1 cellular context compared by ENCODE assay signal in the genomic region with DNA sequence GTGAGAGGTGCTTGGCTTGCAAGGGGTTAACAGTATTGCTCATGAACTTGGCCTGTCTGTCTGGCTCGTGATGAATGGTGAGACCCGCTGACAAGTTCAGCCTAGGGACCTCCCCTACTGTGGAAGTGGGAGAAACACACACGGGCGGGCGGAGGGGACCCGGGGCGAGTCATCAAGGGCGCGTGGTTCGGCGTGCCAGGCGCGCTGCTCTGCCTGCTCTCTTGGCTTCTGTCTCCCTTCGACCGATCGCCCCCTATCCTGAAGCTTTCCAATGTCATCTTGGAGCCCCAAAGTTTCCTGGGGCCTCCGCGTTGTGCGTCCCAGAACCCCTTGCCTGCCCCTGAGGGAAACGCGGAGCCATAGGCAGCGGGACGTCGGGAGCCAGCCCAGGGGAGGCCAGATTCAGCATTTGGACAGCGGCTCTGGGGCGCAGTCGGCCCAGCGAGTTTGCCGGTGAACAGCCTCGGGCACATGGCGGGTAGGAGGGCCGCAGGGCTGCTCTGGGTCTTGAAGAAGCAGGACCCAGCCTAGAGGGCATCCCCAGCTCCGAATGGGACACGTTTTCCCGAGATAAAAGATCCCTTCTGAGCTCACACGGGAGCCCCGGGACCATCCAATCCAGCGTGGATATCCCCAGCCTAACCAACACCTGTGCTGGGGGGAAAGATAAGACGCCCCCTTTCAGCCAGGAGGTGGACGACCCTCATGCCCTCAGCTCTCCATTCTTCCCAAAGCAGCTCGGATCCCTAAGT.
A peak's percentile ranks its signal among the peaks of the same experiment; 100 is the strongest.
TF ChIP-seq lines count a peak whose summit lies in the region.

No MANE protein-coding gene starts in this region.

TF ChIP-seq in WTC11, 78 proteins besides CTCF, POLR2A, EP300 and RAD21 (continued from another document and continues in another):
- TF ChIP-seq, protein P1, sequence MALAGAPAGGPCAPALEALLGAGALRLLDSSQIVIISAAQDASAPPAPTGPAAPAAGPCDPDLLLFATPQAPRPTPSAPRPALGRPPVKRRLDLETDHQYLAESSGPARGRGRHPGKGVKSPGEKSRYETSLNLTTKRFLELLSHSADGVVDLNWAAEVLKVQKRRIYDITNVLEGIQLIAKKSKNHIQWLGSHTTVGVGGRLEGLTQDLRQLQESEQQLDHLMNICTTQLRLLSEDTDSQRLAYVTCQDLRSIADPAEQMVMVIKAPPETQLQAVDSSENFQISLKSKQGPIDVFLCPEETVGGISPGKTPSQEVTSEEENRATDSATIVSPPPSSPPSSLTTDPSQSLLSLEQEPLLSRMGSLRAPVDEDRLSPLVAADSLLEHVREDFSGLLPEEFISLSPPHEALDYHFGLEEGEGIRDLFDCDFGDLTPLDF (CRISPR knock-in tag; IDR thresholded peaks at IDR 0.05): no peak
- TF ChIP-seq SP1 (CRISPR knock-in tag; conservative IDR thresholded peaks at IDR 0.05) (peak; percentile 59; the same call in 1 of the 2 replicates), ELF4 (CRISPR knock-in tag; IDR thresholded peaks at IDR 0.05; ENCODE audit: low read depth) (no peak), ETV6 (CRISPR knock-in tag; IDR thresholded peaks at IDR 0.05) (peak; percentile 55), MXD4 (CRISPR knock-in tag; IDR thresholded peaks at IDR 0.05; ENCODE audit: borderline replicate concordance) (no peak), NR1H2 (CRISPR knock-in tag; IDR thresholded peaks at IDR 0.05) (peak; percentile 76; the same call in 1 of the 2 replicates), EMX1 (CRISPR knock-in tag; IDR thresholded peaks at IDR 0.05) (no peak), ZNF671 (CRISPR knock-in tag; IDR thresholded peaks at IDR 0.05) (no peak), SMAD3 (CRISPR knock-in tag; IDR thresholded peaks at IDR 0.05; ENCODE audit: borderline replicate concordance) (peak; percentile 92), ZNF396 (CRISPR knock-in tag; IDR thresholded peaks at IDR 0.05; ENCODE audit: borderline replicate concordance) (no peak), ZBTB21 (CRISPR knock-in tag; IDR thresholded peaks at IDR 0.05; ENCODE audit: borderline replicate concordance) (no peak; the same call in 1 of the 2 replicates)
- TF ChIP-seq, protein P2, sequence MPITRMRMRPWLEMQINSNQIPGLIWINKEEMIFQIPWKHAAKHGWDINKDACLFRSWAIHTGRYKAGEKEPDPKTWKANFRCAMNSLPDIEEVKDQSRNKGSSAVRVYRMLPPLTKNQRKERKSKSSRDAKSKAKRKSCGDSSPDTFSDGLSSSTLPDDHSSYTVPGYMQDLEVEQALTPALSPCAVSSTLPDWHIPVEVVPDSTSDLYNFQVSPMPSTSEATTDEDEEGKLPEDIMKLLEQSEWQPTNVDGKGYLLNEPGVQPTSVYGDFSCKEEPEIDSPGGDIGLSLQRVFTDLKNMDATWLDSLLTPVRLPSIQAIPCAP (CRISPR knock-in tag; IDR thresholded peaks at IDR 0.05): peak; percentile 91; the same call in 1 of the 2 replicates
- TF ChIP-seq, protein P3, sequence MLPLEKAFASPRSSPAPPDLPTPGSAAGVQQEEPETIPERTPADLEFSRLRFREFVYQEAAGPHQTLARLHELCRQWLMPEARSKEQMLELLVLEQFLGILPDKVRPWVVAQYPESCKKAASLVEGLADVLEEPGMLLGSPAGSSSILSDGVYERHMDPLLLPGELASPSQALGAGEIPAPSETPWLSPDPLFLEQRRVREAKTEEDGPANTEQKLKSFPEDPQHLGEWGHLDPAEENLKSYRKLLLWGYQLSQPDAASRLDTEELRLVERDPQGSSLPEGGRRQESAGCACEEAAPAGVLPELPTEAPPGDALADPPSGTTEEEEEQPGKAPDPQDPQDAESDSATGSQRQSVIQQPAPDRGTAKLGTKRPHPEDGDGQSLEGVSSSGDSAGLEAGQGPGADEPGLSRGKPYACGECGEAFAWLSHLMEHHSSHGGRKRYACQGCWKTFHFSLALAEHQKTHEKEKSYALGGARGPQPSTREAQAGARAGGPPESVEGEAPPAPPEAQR (CRISPR knock-in tag; IDR thresholded peaks at IDR 0.05): no peak
- TF ChIP-seq, protein P4, sequence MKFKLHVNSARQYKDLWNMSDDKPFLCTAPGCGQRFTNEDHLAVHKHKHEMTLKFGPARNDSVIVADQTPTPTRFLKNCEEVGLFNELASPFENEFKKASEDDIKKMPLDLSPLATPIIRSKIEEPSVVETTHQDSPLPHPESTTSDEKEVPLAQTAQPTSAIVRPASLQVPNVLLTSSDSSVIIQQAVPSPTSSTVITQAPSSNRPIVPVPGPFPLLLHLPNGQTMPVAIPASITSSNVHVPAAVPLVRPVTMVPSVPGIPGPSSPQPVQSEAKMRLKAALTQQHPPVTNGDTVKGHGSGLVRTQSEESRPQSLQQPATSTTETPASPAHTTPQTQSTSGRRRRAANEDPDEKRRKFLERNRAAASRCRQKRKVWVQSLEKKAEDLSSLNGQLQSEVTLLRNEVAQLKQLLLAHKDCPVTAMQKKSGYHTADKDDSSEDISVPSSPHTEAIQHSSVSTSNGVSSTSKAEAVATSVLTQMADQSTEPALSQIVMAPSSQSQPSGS (CRISPR knock-in tag; IDR thresholded peaks at IDR 0.05; ENCODE audit: borderline replicate concordance, low read depth): peak; percentile 87
- TF ChIP-seq, protein P5, sequence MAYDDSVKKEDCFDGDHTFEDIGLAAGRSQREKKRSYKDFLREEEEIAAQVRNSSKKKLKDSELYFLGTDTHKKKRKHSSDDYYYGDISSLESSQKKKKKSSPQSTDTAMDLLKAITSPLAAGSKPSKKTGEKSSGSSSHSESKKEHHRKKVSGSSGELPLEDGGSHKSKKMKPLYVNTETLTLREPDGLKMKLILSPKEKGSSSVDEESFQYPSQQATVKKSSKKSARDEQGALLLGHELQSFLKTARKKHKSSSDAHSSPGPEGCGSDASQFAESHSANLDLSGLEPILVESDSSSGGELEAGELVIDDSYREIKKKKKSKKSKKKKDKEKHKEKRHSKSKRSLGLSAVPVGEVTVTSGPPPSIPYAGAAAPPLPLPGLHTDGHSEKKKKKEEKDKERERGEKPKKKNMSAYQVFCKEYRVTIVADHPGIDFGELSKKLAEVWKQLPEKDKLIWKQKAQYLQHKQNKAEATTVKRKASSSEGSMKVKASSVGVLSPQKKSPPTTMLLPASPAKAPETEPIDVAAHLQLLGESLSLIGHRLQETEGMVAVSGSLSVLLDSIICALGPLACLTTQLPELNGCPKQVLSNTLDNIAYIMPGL (CRISPR knock-in tag; IDR thresholded peaks at IDR 0.05): no peak
- TF ChIP-seq, protein P6, sequence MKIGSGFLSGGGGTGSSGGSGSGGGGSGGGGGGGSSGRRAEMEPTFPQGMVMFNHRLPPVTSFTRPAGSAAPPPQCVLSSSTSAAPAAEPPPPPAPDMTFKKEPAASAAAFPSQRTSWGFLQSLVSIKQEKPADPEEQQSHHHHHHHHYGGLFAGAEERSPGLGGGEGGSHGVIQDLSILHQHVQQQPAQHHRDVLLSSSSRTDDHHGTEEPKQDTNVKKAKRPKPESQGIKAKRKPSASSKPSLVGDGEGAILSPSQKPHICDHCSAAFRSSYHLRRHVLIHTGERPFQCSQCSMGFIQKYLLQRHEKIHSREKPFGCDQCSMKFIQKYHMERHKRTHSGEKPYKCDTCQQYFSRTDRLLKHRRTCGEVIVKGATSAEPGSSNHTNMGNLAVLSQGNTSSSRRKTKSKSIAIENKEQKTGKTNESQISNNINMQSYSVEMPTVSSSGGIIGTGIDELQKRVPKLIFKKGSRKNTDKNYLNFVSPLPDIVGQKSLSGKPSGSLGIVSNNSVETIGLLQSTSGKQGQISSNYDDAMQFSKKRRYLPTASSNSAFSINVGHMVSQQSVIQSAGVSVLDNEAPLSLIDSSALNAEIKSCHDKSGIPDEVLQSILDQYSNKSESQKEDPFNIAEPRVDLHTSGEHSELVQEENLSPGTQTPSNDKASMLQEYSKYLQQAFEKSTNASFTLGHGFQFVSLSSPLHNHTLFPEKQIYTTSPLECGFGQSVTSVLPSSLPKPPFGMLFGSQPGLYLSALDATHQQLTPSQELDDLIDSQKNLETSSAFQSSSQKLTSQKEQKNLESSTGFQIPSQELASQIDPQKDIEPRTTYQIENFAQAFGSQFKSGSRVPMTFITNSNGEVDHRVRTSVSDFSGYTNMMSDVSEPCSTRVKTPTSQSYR (CRISPR knock-in tag; IDR thresholded peaks at IDR 0.05): 0 out of 2 replicates have a peak, but pooled peaks have one; percentile 33
- TF ChIP-seq, protein P7, sequence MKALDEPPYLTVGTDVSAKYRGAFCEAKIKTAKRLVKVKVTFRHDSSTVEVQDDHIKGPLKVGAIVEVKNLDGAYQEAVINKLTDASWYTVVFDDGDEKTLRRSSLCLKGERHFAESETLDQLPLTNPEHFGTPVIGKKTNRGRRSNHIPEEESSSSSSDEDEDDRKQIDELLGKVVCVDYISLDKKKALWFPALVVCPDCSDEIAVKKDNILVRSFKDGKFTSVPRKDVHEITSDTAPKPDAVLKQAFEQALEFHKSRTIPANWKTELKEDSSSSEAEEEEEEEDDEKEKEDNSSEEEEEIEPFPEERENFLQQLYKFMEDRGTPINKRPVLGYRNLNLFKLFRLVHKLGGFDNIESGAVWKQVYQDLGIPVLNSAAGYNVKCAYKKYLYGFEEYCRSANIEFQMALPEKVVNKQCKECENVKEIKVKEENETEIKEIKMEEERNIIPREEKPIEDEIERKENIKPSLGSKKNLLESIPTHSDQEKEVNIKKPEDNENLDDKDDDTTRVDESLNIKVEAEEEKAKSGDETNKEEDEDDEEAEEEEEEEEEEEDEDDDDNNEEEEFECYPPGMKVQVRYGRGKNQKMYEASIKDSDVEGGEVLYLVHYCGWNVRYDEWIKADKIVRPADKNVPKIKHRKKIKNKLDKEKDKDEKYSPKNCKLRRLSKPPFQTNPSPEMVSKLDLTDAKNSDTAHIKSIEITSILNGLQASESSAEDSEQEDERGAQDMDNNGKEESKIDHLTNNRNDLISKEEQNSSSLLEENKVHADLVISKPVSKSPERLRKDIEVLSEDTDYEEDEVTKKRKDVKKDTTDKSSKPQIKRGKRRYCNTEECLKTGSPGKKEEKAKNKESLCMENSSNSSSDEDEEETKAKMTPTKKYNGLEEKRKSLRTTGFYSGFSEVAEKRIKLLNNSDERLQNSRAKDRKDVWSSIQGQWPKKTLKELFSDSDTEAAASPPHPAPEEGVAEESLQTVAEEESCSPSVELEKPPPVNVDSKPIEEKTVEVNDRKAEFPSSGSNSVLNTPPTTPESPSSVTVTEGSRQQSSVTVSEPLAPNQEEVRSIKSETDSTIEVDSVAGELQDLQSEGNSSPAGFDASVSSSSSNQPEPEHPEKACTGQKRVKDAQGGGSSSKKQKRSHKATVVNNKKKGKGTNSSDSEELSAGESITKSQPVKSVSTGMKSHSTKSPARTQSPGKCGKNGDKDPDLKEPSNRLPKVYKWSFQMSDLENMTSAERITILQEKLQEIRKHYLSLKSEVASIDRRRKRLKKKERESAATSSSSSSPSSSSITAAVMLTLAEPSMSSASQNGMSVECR (CRISPR knock-in tag; IDR thresholded peaks at IDR 0.05; ENCODE audit: borderline replicate concordance): peak; percentile 99
- TF ChIP-seq, protein P8, sequence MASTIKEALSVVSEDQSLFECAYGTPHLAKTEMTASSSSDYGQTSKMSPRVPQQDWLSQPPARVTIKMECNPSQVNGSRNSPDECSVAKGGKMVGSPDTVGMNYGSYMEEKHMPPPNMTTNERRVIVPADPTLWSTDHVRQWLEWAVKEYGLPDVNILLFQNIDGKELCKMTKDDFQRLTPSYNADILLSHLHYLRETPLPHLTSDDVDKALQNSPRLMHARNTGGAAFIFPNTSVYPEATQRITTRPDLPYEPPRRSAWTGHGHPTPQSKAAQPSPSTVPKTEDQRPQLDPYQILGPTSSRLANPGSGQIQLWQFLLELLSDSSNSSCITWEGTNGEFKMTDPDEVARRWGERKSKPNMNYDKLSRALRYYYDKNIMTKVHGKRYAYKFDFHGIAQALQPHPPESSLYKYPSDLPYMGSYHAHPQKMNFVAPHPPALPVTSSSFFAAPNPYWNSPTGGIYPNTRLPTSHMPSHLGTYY (CRISPR knock-in tag; IDR thresholded peaks at IDR 0.05): no peak
- TF ChIP-seq, protein P9, sequence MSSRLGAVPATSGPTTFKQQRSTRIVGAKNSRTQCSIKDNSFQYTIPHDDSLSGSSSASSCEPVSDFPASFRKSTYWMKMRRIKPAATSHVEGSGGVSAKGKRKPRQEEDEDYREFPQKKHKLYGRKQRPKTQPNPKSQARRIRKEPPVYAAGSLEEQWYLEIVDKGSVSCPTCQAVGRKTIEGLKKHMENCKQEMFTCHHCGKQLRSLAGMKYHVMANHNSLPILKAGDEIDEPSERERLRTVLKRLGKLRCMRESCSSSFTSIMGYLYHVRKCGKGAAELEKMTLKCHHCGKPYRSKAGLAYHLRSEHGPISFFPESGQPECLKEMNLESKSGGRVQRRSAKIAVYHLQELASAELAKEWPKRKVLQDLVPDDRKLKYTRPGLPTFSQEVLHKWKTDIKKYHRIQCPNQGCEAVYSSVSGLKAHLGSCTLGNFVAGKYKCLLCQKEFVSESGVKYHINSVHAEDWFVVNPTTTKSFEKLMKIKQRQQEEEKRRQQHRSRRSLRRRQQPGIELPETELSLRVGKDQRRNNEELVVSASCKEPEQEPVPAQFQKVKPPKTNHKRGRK (CRISPR knock-in tag; IDR thresholded peaks at IDR 0.05; ENCODE audit: borderline replicate concordance): peak; percentile 58; the same call in 1 of the 2 replicates
- TF ChIP-seq, protein P10, sequence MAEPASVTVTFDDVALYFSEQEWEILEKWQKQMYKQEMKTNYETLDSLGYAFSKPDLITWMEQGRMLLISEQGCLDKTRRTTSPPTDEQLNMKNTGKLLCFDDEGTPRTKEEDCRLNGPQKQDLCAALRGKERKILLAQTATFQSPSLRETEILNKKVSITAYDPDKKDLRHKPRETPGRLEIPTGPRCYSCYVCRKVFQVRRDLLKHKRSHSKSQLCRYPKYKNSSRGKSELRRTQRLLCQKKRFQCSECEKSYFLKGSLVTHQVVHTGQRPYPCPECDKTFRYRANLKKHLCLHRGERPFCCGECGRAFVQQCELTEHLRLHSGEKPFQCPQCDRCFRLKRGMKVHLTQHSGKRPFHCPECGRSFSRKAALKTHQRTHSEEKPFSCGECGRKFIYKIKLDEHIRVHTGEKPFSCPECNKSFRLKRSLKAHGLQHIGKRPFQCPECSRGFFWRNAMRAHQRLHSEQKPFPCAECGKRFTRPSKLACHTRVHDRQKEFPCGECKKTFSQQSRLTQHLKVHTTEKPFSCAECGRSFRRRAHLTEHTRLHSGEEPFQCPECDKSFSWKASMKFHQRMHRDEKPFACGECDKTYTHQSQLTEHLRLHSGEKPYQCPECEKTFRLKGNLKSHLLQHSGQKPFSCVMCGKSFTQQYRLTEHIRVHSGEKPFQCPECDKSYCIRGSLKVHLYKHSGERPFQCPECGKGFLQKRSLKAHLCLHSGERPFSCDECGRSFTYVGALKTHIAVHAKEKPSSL (CRISPR knock-in tag; conservative IDR thresholded peaks at IDR 0.05): no peak
- TF ChIP-seq, protein P11, sequence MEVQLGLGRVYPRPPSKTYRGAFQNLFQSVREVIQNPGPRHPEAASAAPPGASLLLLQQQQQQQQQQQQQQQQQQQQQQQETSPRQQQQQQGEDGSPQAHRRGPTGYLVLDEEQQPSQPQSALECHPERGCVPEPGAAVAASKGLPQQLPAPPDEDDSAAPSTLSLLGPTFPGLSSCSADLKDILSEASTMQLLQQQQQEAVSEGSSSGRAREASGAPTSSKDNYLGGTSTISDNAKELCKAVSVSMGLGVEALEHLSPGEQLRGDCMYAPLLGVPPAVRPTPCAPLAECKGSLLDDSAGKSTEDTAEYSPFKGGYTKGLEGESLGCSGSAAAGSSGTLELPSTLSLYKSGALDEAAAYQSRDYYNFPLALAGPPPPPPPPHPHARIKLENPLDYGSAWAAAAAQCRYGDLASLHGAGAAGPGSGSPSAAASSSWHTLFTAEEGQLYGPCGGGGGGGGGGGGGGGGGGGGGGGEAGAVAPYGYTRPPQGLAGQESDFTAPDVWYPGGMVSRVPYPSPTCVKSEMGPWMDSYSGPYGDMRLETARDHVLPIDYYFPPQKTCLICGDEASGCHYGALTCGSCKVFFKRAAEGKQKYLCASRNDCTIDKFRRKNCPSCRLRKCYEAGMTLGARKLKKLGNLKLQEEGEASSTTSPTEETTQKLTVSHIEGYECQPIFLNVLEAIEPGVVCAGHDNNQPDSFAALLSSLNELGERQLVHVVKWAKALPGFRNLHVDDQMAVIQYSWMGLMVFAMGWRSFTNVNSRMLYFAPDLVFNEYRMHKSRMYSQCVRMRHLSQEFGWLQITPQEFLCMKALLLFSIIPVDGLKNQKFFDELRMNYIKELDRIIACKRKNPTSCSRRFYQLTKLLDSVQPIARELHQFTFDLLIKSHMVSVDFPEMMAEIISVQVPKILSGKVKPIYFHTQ (CRISPR knock-in tag; IDR thresholded peaks at IDR 0.05): no peak
